ENCODE assay signal across 19 cellular contexts in the genomic region with DNA sequence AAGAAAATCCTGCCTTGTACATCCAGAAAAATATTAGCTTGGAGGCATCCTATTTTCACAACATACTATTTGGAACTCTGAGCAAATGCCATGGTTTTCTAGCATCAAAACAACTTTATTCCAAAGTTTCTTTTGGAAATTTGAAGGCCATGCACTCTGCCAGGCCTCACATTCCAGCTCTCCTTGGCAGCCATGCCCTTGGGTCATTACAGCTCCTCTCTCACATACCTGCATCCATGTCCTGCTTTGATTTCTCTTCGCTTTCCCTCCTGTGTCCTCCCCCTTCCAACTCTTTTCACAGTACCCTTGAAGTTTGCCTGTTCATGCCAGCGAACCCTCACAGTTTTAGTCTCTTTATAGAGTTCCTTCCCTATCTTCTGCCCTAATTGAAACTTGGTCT.
"Had no signal": no experiment of that assay in that cellular context is flagged by ENCODE, and none has a peak within 500 bp of the region (broad histone marks: within the 10 kb centered on the region; RNA-seq: fewer than 3 reads in every experiment).

No MANE protein-coding gene starts in this region.

- ATAC-seq: left lung; naive thymus-derived CD4-positive, alpha-beta T cell; stimulated activated naive B cell treated with anti-CD40 and anti-IgM and Interleukin-4, amounts not matched to agents 10 μg/mL and 1 μg/mL and 100 μg/mL, for 72 hours had no signal

- DNase-seq: activated CD4-positive, alpha-beta T cell treated with anti-CD3 and anti-CD28 coated beads for 4 hours; activated CD4-positive, alpha-beta T cell treated with anti-CD3 and anti-CD28 coated beads, Interleukin-2, amount 50 U/mL, for 4 hours; activated CD8-positive, alpha-beta memory T cell treated with anti-CD3 and anti-CD28 coated beads for 24 hours; activated effector memory CD4-positive, alpha-beta T cell treated with anti-CD3 and anti-CD28 coated beads, Interleukin-2, amount 50 U/mL, for 16 hours; activated naive CD4-positive, alpha-beta T cell treated with anti-CD3 and anti-CD28 coated beads for 36 hours; activated naive CD8-positive, alpha-beta T cell treated with anti-CD3 and anti-CD28 coated beads for 36 hours; brain microvascular endothelial cell; central memory CD4-positive, alpha-beta T cell; kidney glomerular epithelial cell; left lung; midbrain; naive thymus-derived CD4-positive, alpha-beta T cell; retina; stimulated activated CD4-positive, alpha-beta T cell treated with anti-CD3 and anti-CD28 coated beads, Interleukin-15, amount 100 ng/mL, for 24 hours; stimulated activated CD4-positive, alpha-beta T cell treated with anti-CD3 and anti-CD28 coated beads, Interleukin-2, amount 100 ng/mL, for 24 hours; stimulated activated naive B cell treated with anti-CD40 and anti-IgM and Interleukin-4, amounts not matched to agents 10 μg/mL and 1 μg/mL and 100 μg/mL, for 72 hours; stomach had no signal

- H3K36me3 ChIP-seq: brain microvascular endothelial cell, left lung, ovary, stomach had no signal

- H3K4me3 ChIP-seq: left lung, ovary, stomach had no signal

- H3K9me3 ChIP-seq: left lung, ovary, stomach had no signal

- H3K27me3 ChIP-seq: brain microvascular endothelial cell, left lung, ovary, stomach had no signal

- H3K27ac ChIP-seq: brain microvascular endothelial cell, VCaP had no signal

- H3K4me1 ChIP-seq: left lung, stomach had no signal
